In the genomic region with DNA sequence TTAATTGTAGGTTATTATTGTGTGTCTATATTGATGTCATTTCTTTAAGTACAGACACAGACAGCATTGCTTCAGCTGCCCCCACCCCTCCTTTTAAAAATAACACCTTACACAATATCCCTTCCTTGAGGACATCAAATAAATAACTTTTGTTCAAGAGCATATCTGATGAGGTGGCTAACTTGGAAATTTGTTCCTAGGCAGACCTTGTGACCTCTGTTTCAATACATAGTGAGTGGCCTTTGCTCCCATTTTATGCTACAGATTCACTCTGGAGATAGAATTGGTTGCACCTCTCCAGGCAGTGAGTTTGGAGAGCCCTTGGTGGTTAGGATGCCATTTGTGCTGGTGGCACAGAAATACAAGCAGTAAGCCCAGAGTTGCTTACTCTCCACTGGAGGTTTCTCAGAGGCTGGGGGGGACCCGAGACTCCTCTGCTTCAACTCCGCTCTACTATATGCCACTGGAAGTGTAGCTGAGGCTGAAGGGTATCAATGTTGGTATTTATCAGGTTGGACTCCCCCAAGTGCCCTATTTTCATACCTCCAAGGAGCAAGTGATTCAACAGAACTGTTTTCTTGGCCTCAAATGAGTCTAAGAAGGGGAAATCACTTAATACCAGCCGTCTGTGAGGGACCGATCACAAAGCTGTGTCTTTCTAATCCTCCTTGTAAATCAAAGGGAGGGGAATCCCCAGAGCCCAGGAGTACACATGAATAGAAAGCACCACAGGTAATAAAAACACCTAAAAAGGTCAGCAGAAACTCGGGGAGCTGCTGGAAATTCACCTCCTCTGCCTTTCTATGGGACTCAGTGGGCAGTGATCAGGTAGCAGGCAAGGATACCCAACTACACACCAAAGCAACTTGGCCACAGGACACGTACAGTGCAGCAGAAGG, we compare ENCODE assay signal across 9 cellular contexts.
A peak's percentile ranks its signal among the peaks of the same experiment; 100 is the strongest.
DNase-seq lines count a peak whose midpoint lies in the region; ATAC-seq and TF ChIP-seq lines count a peak whose summit lies in the region.
"Had no signal": no experiment of that assay in that cellular context is flagged by ENCODE, and none has a peak within 500 bp of the region (broad histone marks: within the 10 kb centered on the region; RNA-seq: fewer than 3 reads in every experiment).

No MANE protein-coding gene starts in this region.

- H3K27me3 Mint-ChIP-seq in activated CD8-positive, alpha-beta memory T cell treated with anti-CD3 and anti-CD28 coated beads, Interleukin-2, amount 10 ng/mL, durations not matched to agents 7 days and 5 days = no peaks in the 10 kb centered on the region

- H3K27ac Mint-ChIP-seq in activated CD8-positive, alpha-beta memory T cell treated with anti-CD3 and anti-CD28 coated beads, Interleukin-2, amount 10 ng/mL, durations not matched to agents 7 days and 5 days = peak overlapping the region; percentile 93

- H3K9me3 Mint-ChIP-seq in activated CD8-positive, alpha-beta memory T cell treated with anti-CD3 and anti-CD28 coated beads, Interleukin-2, amount 10 ng/mL, durations not matched to agents 7 days and 5 days (ENCODE audit: low read depth) = no peaks in the 10 kb centered on the region

- ATAC-seq in GM19043 (IDR thresholded peaks at IDR 0.05; ENCODE audit: low read depth, unreplicated experiment) (peak; percentile 33), HG03095 (IDR thresholded peaks at IDR 0.05; ENCODE audit: unreplicated experiment) (peak; percentile 36)
- ATAC-seq in activated CD8-positive, alpha-beta memory T cell treated with anti-CD3 and anti-CD28 coated beads, Interleukin-2, amount 10 ng/mL, durations not matched to agents 7 days and 5 days = peak; percentile 18

- H3K4me3 Mint-ChIP-seq in activated CD8-positive, alpha-beta memory T cell treated with anti-CD3 and anti-CD28 coated beads, Interleukin-2, amount 10 ng/mL, durations not matched to agents 7 days and 5 days = peak overlapping the region; percentile 45

- no peak overlapping the region for H3K4me3 ChIP-seq in coronary artery
- H3K4me3 ChIP-seq: hepatocyte had no signal

- H3K36me3 Mint-ChIP-seq in activated CD8-positive, alpha-beta memory T cell treated with anti-CD3 and anti-CD28 coated beads, Interleukin-2, amount 10 ng/mL, durations not matched to agents 7 days and 5 days = peaks cover 4% of the 10 kb centered on the region

- CTCF ChIA-PET in activated CD8-positive, alpha-beta memory T cell treated with anti-CD3 and anti-CD28 coated beads, Interleukin-2, amount 10 ng/mL, durations not matched to agents 7 days and 5 days (lab: Charles Lee) = interaction anchor here (0.6 to 1.8 kb wide), 15 partner anchors 10 to 561 kb away, joined by 3 to 10 read pairs (median 4); no protein-coding TSS in a partner anchor

- no peak for DNase-seq in activated CD8-positive, alpha-beta memory T cell treated with anti-CD3 and anti-CD28 coated beads, Interleukin-2, amount 10 ng/mL, durations not matched to agents 7 days and 5 days
- DNase-seq in stimulated activated CD4-positive, alpha-beta T cell treated with anti-CD3 and anti-CD28 coated beads, Interleukin-4, amount 100 ng/mL, for 24 hours = peak; percentile 61
- DNase-seq in substantia nigra (lab: John Stamatoyannopoulos, UW) = no peak
- DNase-seq in OCI-M1 (lab: John Stamatoyannopoulos, UW) = no peak
- no peak for DNase-seq in COR-L47 (lab: John Stamatoyannopoulos, UW)
- no peak for DNase-seq in coronary artery (ENCODE audit: low spot score)

- H3K4me1 Mint-ChIP-seq in activated CD8-positive, alpha-beta memory T cell treated with anti-CD3 and anti-CD28 coated beads, Interleukin-2, amount 10 ng/mL, durations not matched to agents 7 days and 5 days = peaks cover 44% of the 10 kb centered on the region

- H3K27ac ChIP-seq in substantia nigra (ENCODE audit: low read depth, low read length, poor library complexity, severe bottlenecking) (no peak overlapping the region), coronary artery (peak overlapping the region in 1 of 2 donors; percentile 52)
- H3K27ac ChIP-seq: hepatocyte had no signal

- no peak for TF ChIP-seq CTCF in coronary artery (IDR thresholded peaks at IDR 0.05)
